9 cellular contexts compared by ENCODE assay signal in the genomic region with DNA sequence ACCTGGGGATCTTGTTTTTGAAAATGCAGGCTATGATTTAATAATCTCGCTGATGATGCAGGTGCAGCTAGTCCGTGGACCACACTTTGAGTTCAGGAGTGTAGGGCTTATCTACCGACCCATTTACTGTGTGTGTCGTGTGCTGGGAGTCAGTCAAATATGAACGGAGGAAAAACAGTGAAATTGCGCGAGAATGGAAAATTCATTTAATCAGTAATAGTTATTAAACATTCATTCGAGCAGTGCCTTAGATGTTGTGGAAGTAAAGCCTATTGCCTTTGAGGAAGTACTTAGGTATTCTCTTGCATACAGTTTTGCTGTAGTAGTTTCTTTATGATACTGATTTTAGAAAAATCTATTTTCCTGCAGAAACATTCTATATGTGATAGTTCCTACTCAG. TPM values are rescaled to one million over a fixed set of nuclear protein-coding genes. Genes with fewer than 3 reads are reported as not detected.
A peak's percentile ranks its signal among the peaks of the same experiment; 100 is the strongest.
DNase-seq lines count a peak whose midpoint lies in the region; ATAC-seq, FAIRE-seq and TF ChIP-seq lines count a peak whose summit lies in the region.
"Had no signal": no experiment of that assay in that cellular context is flagged by ENCODE, and none has a peak within 500 bp of the region (broad histone marks: within the 10 kb centered on the region; RNA-seq: fewer than 3 reads in every experiment).

No MANE protein-coding gene starts in this region.

- TF ChIP-seq EP300 in gastroesophageal sphincter (IDR thresholded peaks at IDR 0.05), result no peak

- no peaks in the 10 kb centered on the region for H3K27me3 ChIP-seq in SU-DHL-6 (ENCODE audit: low read length)
- H3K27me3 ChIP-seq in gastroesophageal sphincter, result no peaks in the 10 kb centered on the region
- H3K27me3 ChIP-seq in small intestine (ENCODE audit: control insufficient read depth in 2 of 2, insufficient read depth in 2 of 2, low read length in 2 of 2), result no peaks in the 10 kb centered on the region

- H3K9ac ChIP-seq in SU-DHL-6 (ENCODE audit: low read length), result peak overlapping the region; percentile 86

- H3K27ac ChIP-seq in SU-DHL-6 (ENCODE audit: low read depth, low read length) (peak overlapping the region; percentile 89; the same call in 1 of the 2 replicates), gastroesophageal sphincter (peak overlapping the region; percentile 85 to 99 (median 91)), small intestine (ENCODE audit: low read depth in 1 of 2, low read length in 1 of 2) (peak overlapping the region; percentile 97 to 98)

- H3K36me3 ChIP-seq in SU-DHL-6 (ENCODE audit: low read length), result no peaks in the 10 kb centered on the region
- H3K36me3 ChIP-seq in gastroesophageal sphincter, result no peaks in the 10 kb centered on the region
- no peaks in the 10 kb centered on the region for H3K36me3 ChIP-seq in small intestine (ENCODE audit: control insufficient read depth in 2 of 2, insufficient read depth in 2 of 2, low read length in 2 of 2)

- 0% methylated on average over 1 to 8 of the region's 8 CpGs for WGBS in gastroesophageal sphincter (ENCODE audit: low coverage in 1 of 2), 2 donors
- WGBS in small intestine, 3 donors, result 0 to 5% (median 3%) methylated on average over 8 of the region's 8 CpGs

- H3K4me2 ChIP-seq in SU-DHL-6 (ENCODE audit: low read depth, low read length, poor library complexity, severe bottlenecking), result peak overlapping the region; percentile 98

- H3K9me2 ChIP-seq in SU-DHL-6 (replicated peaks; ENCODE audit: insufficient read depth, low read length), result no peaks in the 10 kb centered on the region

- peaks cover 51% of the 10 kb centered on the region for H3K79me2 ChIP-seq in SU-DHL-6 (ENCODE audit: insufficient read depth, low read length)

- H3K4me3 ChIP-seq in SU-DHL-6 (ENCODE audit: insufficient read depth, low read length, poor library complexity, severe bottlenecking) (peak overlapping the region; percentile 87), gastroesophageal sphincter (peak overlapping the region; percentile 67 to 81), small intestine (ENCODE audit: low read depth in 1 of 2, low read length in 2 of 2) (peak overlapping the region; percentile 80 to 95)

- ATAC-seq in gastroesophageal sphincter, result no peak

- H3K4me1 ChIP-seq in gastroesophageal sphincter (peaks cover 0 to 67% (median 21%) of the 10 kb centered on the region in 3 donors), small intestine (ENCODE audit: control insufficient read depth in 2 of 2, insufficient read depth in 1 of 2, low read depth in 1 of 2, low read length in 1 of 2) (peaks cover 5 to 10% of the 10 kb centered on the region in 2 donors)

- H3K9me3 ChIP-seq in SU-DHL-6 (ENCODE audit: insufficient read depth, low read length) (no peaks in the 10 kb centered on the region), gastroesophageal sphincter (no peaks in the 10 kb centered on the region), small intestine (ENCODE audit: control insufficient read depth, low read depth) (no peaks in the 10 kb centered on the region)

- peak overlapping the region; percentile 29 for H2AFZ ChIP-seq in SU-DHL-6 (ENCODE audit: low read depth, low read length, severe bottlenecking)

- no peaks in the 10 kb centered on the region for H4K20me1 ChIP-seq in SU-DHL-6 (ENCODE audit: low read depth, low read length)

- no peak for TF ChIP-seq POLR2A in gastroesophageal sphincter (IDR thresholded peaks at IDR 0.05)

- no peak for FAIRE-seq in small intestine (lab: Jason Lieb, UNC)
- FAIRE-seq: A204.1 had no signal

- H3F3A ChIP-seq in SU-DHL-6 (ENCODE audit: insufficient read depth), result peaks cover 9% of the 10 kb centered on the region

- no peak for TF ChIP-seq CTCF in SU-DHL-6 (IDR thresholded peaks at IDR 0.05; ENCODE audit: insufficient read depth, low read length, poor library complexity, severe bottlenecking)
- no peak for TF ChIP-seq CTCF in gastroesophageal sphincter (IDR thresholded peaks at IDR 0.05)

- DNase-seq in DMS 273 (lab: John Stamatoyannopoulos, UW; ENCODE audit: unreplicated experiment) (peak; percentile 36), DMS 273 treated with DMSO at 0.1 percent for 48 hours (lab: John Stamatoyannopoulos, UW) (no peak), small intestine (no peak), HK-2 (ENCODE audit: unreplicated experiment) (no peak), GM19240 (ENCODE audit: insufficient read length, low spot score) (no peak), NCI-H774 (lab: John Stamatoyannopoulos, UW) (no peak)

RNA-seq across cellular contexts. Expression of gene RAB33B, which starts 0.7 kb away (rescaled TPM):
- total RNA-seq in gastroesophageal sphincter, result 10 to 100 TPM; 13.5 to 16.9 (median 14.2) TPM
- polyA plus RNA-seq in small intestine, result 1 to 10 TPM; 2.2 to 4.5 (median 3.1) TPM
